ENCODE assay signal across 8 cellular contexts in the genomic region with DNA sequence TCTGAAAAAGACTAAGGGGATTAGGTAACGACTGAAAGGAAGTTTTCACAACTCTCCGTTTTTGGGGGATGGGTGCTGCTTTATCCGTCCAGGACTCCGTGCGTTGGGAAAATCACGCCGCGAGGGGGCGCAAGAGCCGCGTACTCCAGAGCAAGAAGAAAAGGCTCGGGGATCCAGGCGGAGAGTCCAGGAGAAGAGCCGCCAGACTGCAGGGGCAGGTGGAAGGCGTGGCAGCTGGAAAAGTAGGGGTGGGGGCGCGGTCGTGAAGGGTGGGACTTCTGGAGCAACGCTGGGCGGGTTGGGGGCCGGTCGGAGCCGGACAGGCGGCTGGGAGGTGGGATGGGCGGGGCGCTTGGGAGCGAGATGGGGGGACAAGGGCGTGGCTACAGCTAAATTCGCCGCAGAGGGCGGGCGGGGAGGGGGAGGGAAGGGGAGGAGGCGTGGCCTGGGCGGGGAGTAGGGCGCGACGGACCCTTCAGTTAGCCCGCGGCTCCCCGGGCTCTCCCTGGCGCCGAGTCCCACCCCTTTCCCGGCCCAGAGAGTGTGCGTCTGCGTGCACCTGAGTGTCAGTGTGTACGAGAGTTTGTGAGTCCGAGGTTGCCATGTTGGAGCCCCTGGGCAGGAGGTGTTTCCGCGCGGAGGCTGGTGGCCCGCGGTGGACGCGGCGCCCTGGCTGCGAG. TPM values are rescaled to one million over a fixed set of nuclear protein-coding genes. Genes with fewer than 3 reads are reported as not detected.
DNase-seq lines count a peak whose midpoint lies in the region; ATAC-seq and TF ChIP-seq lines count a peak whose summit lies in the region.

No MANE protein-coding gene starts in this region.

- H3K36me3 ChIP-seq in colonic mucosa: no peaks in the 10 kb centered on the region

- H3K9me3 Mint-ChIP-seq in activated CD4-positive, alpha-beta T cell treated with anti-CD3 and anti-CD28 coated beads for 36 hours (ENCODE audit: low read depth): no peaks in the 10 kb centered on the region

- peaks cover 5% of the 10 kb centered on the region for H3K4me1 Mint-ChIP-seq in activated CD4-positive, alpha-beta T cell treated with anti-CD3 and anti-CD28 coated beads for 36 hours

- H3K27me3 Mint-ChIP-seq in activated CD4-positive, alpha-beta T cell treated with anti-CD3 and anti-CD28 coated beads for 36 hours: peaks cover 20% of the 10 kb centered on the region

- H3K27me3 ChIP-seq in AG04450 (ENCODE audit: control insufficient read depth, insufficient read depth, low read length): no peaks in the 10 kb centered on the region
- H3K27me3 ChIP-seq in colonic mucosa: no peaks in the 10 kb centered on the region

- H3K9ac ChIP-seq in colonic mucosa (ENCODE audit: low read depth in 2 of 2, low read length in 2 of 2): peak overlapping the region; percentile 73 to 77

- peaks cover 4% of the 10 kb centered on the region for H3K4me1 ChIP-seq in colonic mucosa

- CTCF ChIA-PET in AG04450 (lab: Charles Lee): interaction anchor here (0.6 to 5.9 kb wide), 36 partner anchors 8 to 477 kb away, joined by 3 to 137 read pairs (median 5); a partner anchor contains a TSS
- CTCF ChIA-PET in activated CD4-positive, alpha-beta T cell treated with anti-CD3 and anti-CD28 coated beads for 36 hours (lab: Charles Lee): interaction anchor here (0.5 to 6.8 kb wide), 23 partner anchors 8 to 609 kb away, joined by 3 to 91 read pairs (median 3); no protein-coding TSS in a partner anchor

- ATAC-seq in HG03342 (IDR thresholded peaks at IDR 0.05; ENCODE audit: unreplicated experiment) (peak; percentile 49), left colon (peak; percentile 75)
- ATAC-seq in activated CD4-positive, alpha-beta T cell treated with anti-CD3 and anti-CD28 coated beads for 36 hours: peak; percentile 82

- peak overlapping the region; percentile 77 for H3K4me3 ChIP-seq in AG04450 (ENCODE audit: low read depth, low read length)
- peak overlapping the region; percentile 60 for H3K4me3 ChIP-seq in colonic mucosa

- peak; percentile 98 for DNase-seq in AG04450 (ENCODE audit: low read depth, low spot score)
- peak; percentile 98 for DNase-seq in NCI-H446 treated with DMSO at 0.1 percent for 48 hours (lab: John Stamatoyannopoulos, UW)
- DNase-seq in activated CD4-positive, alpha-beta T cell treated with anti-CD3 and anti-CD28 coated beads for 36 hours: peak; percentile 96
- DNase-seq in colonic mucosa: peak; percentile 99
- peak; percentile 96 to 99 for DNase-seq in left colon
- peak; percentile 88 to 91 for DNase-seq in stimulated activated CD4-positive, alpha-beta T cell treated with anti-CD3 and anti-CD28 coated beads, Interleukin-1b, Interleukin-23, amount 100 ng/mL, for 4 hours (ENCODE audit: low read depth in 2 of 2)

- H3K9me3 ChIP-seq in AG04450 (ENCODE audit: control insufficient read depth, insufficient read depth, low read length): no peaks in the 10 kb centered on the region; the same call in 1 of the 2 replicates
- no peaks in the 10 kb centered on the region for H3K9me3 ChIP-seq in colonic mucosa

- TF ChIP-seq CTCF in AG04450 (IDR thresholded peaks at IDR 0.05; ENCODE audit: low read depth, low read length): peak; percentile 85
- TF ChIP-seq CTCF in colonic mucosa (IDR thresholded peaks at IDR 0.05): peak; percentile 61

- peak overlapping the region; percentile 80 for H3K4me3 Mint-ChIP-seq in activated CD4-positive, alpha-beta T cell treated with anti-CD3 and anti-CD28 coated beads for 36 hours

- in situ Hi-C loops in GM18951 (cut with MboI; ENCODE audit: low sequenced_read_pairs, unreplicated experiment): no loop called here

- peak; percentile 72 for TF ChIP-seq POLR2A in GM18951 (IDR thresholded peaks at IDR 0.05; ENCODE audit: extremely low read depth, insufficient read depth, insufficient read length)

- no peak overlapping the region for H3K27ac Mint-ChIP-seq in activated CD4-positive, alpha-beta T cell treated with anti-CD3 and anti-CD28 coated beads for 36 hours

- POLR2A ChIA-PET in AG04450 (lab: Yijun Ruan, JAX): interaction anchor here (0.9 to 5.3 kb wide), 5 partner anchors 14 to 53 kb away, joined by 3 to 70 read pairs (median 10); no protein-coding TSS in a partner anchor
- POLR2A ChIA-PET in activated CD4-positive, alpha-beta T cell treated with anti-CD3 and anti-CD28 coated beads for 36 hours (lab: Charles Lee): interaction anchor here (0.6 kb wide), 1 partner anchor 182 kb away, joined by 3 read pairs; no protein-coding TSS in a partner anchor

- peak overlapping the region; percentile 97 for H3K27ac ChIP-seq in AG04450 (ENCODE audit: low read depth, low read length)
- H3K27ac ChIP-seq in colonic mucosa: peak overlapping the region; percentile 87

- H3K36me3 Mint-ChIP-seq in activated CD4-positive, alpha-beta T cell treated with anti-CD3 and anti-CD28 coated beads for 36 hours (ENCODE audit: low read depth): no peaks in the 10 kb centered on the region

- intact Hi-C loops in activated CD4-positive, alpha-beta T cell treated with anti-CD3 and anti-CD28 coated beads for 36 hours (cut with DNase I, micrococcal nuclease): loop anchor here (1.0 kb wide), 5 partner anchors 28 to 569 kb away; a partner anchor contains a TSS
- intact Hi-C loops in colonic mucosa (cut with DNase I): loop anchor here (2.0 kb wide), 1 partner anchor 27 kb away; no protein-coding TSS in a partner anchor
- intact Hi-C loops in left colon (cut with DNase I, micrococcal nuclease): no loop called here

RNA-seq across cellular contexts. Expression of a gene that starts 0.6 kb away (rescaled TPM):
- 30.6 and 45.2 TPM in 2 replicates for polyA plus RNA-seq in AG04450 (2011; rRNA removed)
- 54.5 and 62.4 TPM in 2 replicates for polyA minus RNA-seq in AG04450 (2011; rRNA and poly(A)+ RNA removed)
- under 1 TPM in 1 of 2 experiments, not detected in 1; 0.05 TPM for total RNA-seq in activated CD4-positive, alpha-beta T cell treated with anti-CD3 and anti-CD28 coated beads for 36 hours
- 10 to 100 TPM in 1 of 2 donors, 1 to 10 TPM in 1; 8.6 to 13.4 TPM for total RNA-seq in colonic mucosa
- 10 to 100 TPM in 1 of 2 donors, 1 to 10 TPM in 1; 6.8 to 14.4 TPM for total RNA-seq in left colon

RNA-seq across cellular contexts. Expression of a gene that starts 35.3 kb away (rescaled TPM):
- polyA plus RNA-seq in AG04450 (2011; rRNA removed): not detected in 2 replicates
- not detected in 2 replicates for polyA minus RNA-seq in AG04450 (2011; rRNA and poly(A)+ RNA removed)
- total RNA-seq in activated CD4-positive, alpha-beta T cell treated with anti-CD3 and anti-CD28 coated beads for 36 hours: not detected
- total RNA-seq in colonic mucosa (1 to 10 TPM in 1 of 2 donors, under 1 TPM in 1; 0.91 to 1.4 TPM), left colon (1 to 10 TPM; 1.5 to 1.8 TPM)

Comparison
In these comparisons a context has a peak if more than half of its experiments do, and no peak if none do; other contexts are left out.
1. Peak in every context shown above with its lines: DNase-seq, ATAC-seq, H3K4me3 ChIP-seq and H3K27ac ChIP-seq.
2. RNA of a gene that starts 0.6 kb away (total RNA-seq): 6.8 to 14.4 TPM in left colon and 8.6 to 13.4 TPM in colonic mucosa; 0.05 TPM in activated CD4-positive, alpha-beta T cell treated with anti-CD3 and anti-CD28 coated beads for 36 hours; every median in the first group is over 4 times any median in the second.
3. intact Hi-C loops: an anchor here in activated CD4-positive, alpha-beta T cell treated with anti-CD3 and anti-CD28 coated beads for 36 hours (1.0 kb wide) and colonic mucosa (2.0 kb wide); none called in left colon.